8 cellular contexts compared by ENCODE assay signal in the genomic region with DNA sequence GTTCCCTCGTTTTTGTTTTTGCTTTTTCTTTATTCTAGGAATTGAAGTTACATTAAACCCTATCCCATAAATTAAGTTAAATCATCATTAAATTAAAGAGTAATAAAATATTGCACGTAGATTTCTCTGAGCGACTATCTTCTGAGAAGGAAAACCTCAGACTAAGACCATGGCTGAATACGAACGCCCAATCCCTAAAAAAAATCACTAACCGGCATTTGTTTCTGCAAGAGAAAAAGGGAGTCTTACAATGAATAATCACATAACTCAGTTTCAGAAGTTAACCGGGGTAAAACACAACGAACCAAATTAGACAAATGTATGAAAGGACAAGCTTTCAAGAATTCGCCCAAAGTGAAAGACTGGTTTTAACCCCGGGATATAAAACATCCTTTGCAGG. TPM values are rescaled to one million over a fixed set of nuclear protein-coding genes. Genes with fewer than 3 reads are reported as not detected.
DNase-seq lines count a peak whose midpoint lies in the region; ATAC-seq and TF ChIP-seq lines count a peak whose summit lies in the region.

No MANE protein-coding gene starts in this region.

- POLR2A ChIA-PET in T-cell (lab: Charles Lee): no interaction called here

- no peak for TF ChIP-seq CTCF in suprapubic skin (IDR thresholded peaks at IDR 0.05)

- peak overlapping the region; percentile 83 for H3K4me3 Mint-ChIP-seq in activated CD8-positive, alpha-beta memory T cell treated with anti-CD3 and anti-CD28 coated beads, Interleukin-2, amount 10 ng/mL, durations not matched to agents 7 days and 5 days
- peak overlapping the region; percentile 89 to 95 (median 92) for H3K4me3 Mint-ChIP-seq in T-cell

- H3K36me3 ChIP-seq in iPS DF 6.9 (ENCODE audit: control insufficient read depth, insufficient read depth, low read length) (no peaks in the 10 kb centered on the region), suprapubic skin (no peaks in the 10 kb centered on the region)

- TF ChIP-seq POLR2A in suprapubic skin (IDR thresholded peaks at IDR 0.05): no peak

- CTCF ChIA-PET in activated CD8-positive, alpha-beta memory T cell treated with anti-CD3 and anti-CD28 coated beads, Interleukin-2, amount 10 ng/mL, durations not matched to agents 7 days and 5 days (lab: Charles Lee): interaction anchor here (0.6 to 4.0 kb wide), 2 partner anchors 36 to 92 kb away, joined by 3 to 14 read pairs; no protein-coding TSS in a partner anchor
- CTCF ChIA-PET in T-cell (lab: Charles Lee): no interaction called here

- no peak for TF ChIP-seq EP300 in suprapubic skin (IDR thresholded peaks at IDR 0.05)

- peaks cover 2% of the 10 kb centered on the region; the same call in 1 of the 2 replicates for H3K4me1 ChIP-seq in iPS DF 6.9 (ENCODE audit: control insufficient read depth, insufficient read depth, low read length)
- peaks cover 41% of the 10 kb centered on the region for H3K4me1 ChIP-seq in suprapubic skin

- no peak for ATAC-seq in activated CD8-positive, alpha-beta memory T cell treated with anti-CD3 and anti-CD28 coated beads, Interleukin-2, amount 10 ng/mL, durations not matched to agents 7 days and 5 days
- ATAC-seq in T-cell (replicated peaks in 1 of 4) (no peak), GM21723 (IDR thresholded peaks at IDR 0.05; ENCODE audit: unreplicated experiment) (no peak), HG03571 (IDR thresholded peaks at IDR 0.05; ENCODE audit: unreplicated experiment) (no peak)

- no peak overlapping the region for H3K27ac Mint-ChIP-seq in activated CD8-positive, alpha-beta memory T cell treated with anti-CD3 and anti-CD28 coated beads, Interleukin-2, amount 10 ng/mL, durations not matched to agents 7 days and 5 days
- no peak overlapping the region for H3K27ac Mint-ChIP-seq in T-cell

- no peaks in the 10 kb centered on the region for H3K27me3 ChIP-seq in iPS DF 6.9 (ENCODE audit: control insufficient read depth, insufficient read depth, low read length)
- H3K27me3 ChIP-seq in suprapubic skin: peaks cover 39% of the 10 kb centered on the region

- WGBS in iPS DF 6.9 (ENCODE audit: insufficient coverage, insufficient read length): no CpG with 5 or more reads among the region's 10 CpGs
- 9% methylated on average over 10 of the region's 10 CpGs for WGBS in suprapubic skin

- no peak for DNase-seq in activated CD8-positive, alpha-beta memory T cell treated with anti-CD3 and anti-CD28 coated beads, Interleukin-2, amount 10 ng/mL, durations not matched to agents 7 days and 5 days
- no peak for DNase-seq in activated CD8-positive, alpha-beta memory T cell treated with anti-CD3 and anti-CD28 coated beads, Interleukin-2, amount 50 U/mL, for 48 hours
- DNase-seq in T-cell (no peak), iPS DF 6.9 (ENCODE audit: low read depth, low spot score) (no peak), suprapubic skin (ENCODE audit: low spot score in 2 of 2) (no peak)
- DNase-seq in stimulated activated naive CD4-positive, alpha-beta T cell treated with Interleukin-2 at 50 U/mL for 16 hours (lab: John Stamatoyannopoulos, UW): no peak

- H3K27me3 Mint-ChIP-seq in activated CD8-positive, alpha-beta memory T cell treated with anti-CD3 and anti-CD28 coated beads, Interleukin-2, amount 10 ng/mL, durations not matched to agents 7 days and 5 days: peaks cover 46% of the 10 kb centered on the region
- peaks cover 40 to 41% of the 10 kb centered on the region in 2 donors for H3K27me3 Mint-ChIP-seq in T-cell

- no peak overlapping the region for H3K27ac ChIP-seq in iPS DF 6.9 (ENCODE audit: low read length)
- peak overlapping the region; percentile 92 for H3K27ac ChIP-seq in suprapubic skin

- no peaks in the 10 kb centered on the region for H3K9me3 ChIP-seq in iPS DF 6.9 (ENCODE audit: control insufficient read depth, insufficient read depth, low read length)
- H3K9me3 ChIP-seq in suprapubic skin: no peaks in the 10 kb centered on the region

- H3K4me3 ChIP-seq in iPS DF 6.9 (ENCODE audit: low read length): peak overlapping the region; percentile 19; the same call in 1 of the 2 replicates
- H3K4me3 ChIP-seq in suprapubic skin: peak overlapping the region; percentile 79

- H3K36me3 Mint-ChIP-seq in activated CD8-positive, alpha-beta memory T cell treated with anti-CD3 and anti-CD28 coated beads, Interleukin-2, amount 10 ng/mL, durations not matched to agents 7 days and 5 days: no peaks in the 10 kb centered on the region
- H3K36me3 Mint-ChIP-seq in T-cell: no peaks in the 10 kb centered on the region

- peaks cover 23% of the 10 kb centered on the region for H3K4me1 Mint-ChIP-seq in activated CD8-positive, alpha-beta memory T cell treated with anti-CD3 and anti-CD28 coated beads, Interleukin-2, amount 10 ng/mL, durations not matched to agents 7 days and 5 days
- H3K4me1 Mint-ChIP-seq in T-cell: peaks cover 26 to 38% (median 29%) of the 10 kb centered on the region in 3 donors

- no peaks in the 10 kb centered on the region for H3K9me3 Mint-ChIP-seq in activated CD8-positive, alpha-beta memory T cell treated with anti-CD3 and anti-CD28 coated beads, Interleukin-2, amount 10 ng/mL, durations not matched to agents 7 days and 5 days (ENCODE audit: low read depth)
- H3K9me3 Mint-ChIP-seq in T-cell: no peaks in the 10 kb centered on the region

RNA-seq across cellular contexts. Expression of a gene that starts 1.3 kb away (rescaled TPM):
- 1 to 10 TPM; 6.7 to 9.6 TPM for total RNA-seq in activated CD8-positive, alpha-beta memory T cell treated with anti-CD3 and anti-CD28 coated beads, Interleukin-2, amount 10 ng/mL, durations not matched to agents 7 days and 5 days
- total RNA-seq in T-cell (1 to 10 TPM in 3 of 5 donors, under 1 TPM in 2; 0.65 to 2.3 (median 1.1) TPM), suprapubic skin (10 to 100 TPM in 2 of 4 donors, 1 to 10 TPM in 2; 6.1 to 16.5 (median 11.2) TPM)

RNA-seq across cellular contexts. Expression of a gene that starts 43.8 kb away (rescaled TPM):
- total RNA-seq in activated CD8-positive, alpha-beta memory T cell treated with anti-CD3 and anti-CD28 coated beads, Interleukin-2, amount 10 ng/mL, durations not matched to agents 7 days and 5 days: not detected
- under 1 TPM in 2 of 5 donors, not detected in 3; 0.53 to 0.54 TPM for total RNA-seq in T-cell
- total RNA-seq in suprapubic skin: 1 to 10 TPM; 2.1 to 7.8 (median 3.3) TPM

RNA-seq across cellular contexts. Expression of a gene that starts 45.2 kb away (rescaled TPM):
- not detected for total RNA-seq in activated CD8-positive, alpha-beta memory T cell treated with anti-CD3 and anti-CD28 coated beads, Interleukin-2, amount 10 ng/mL, durations not matched to agents 7 days and 5 days
- not detected for total RNA-seq in T-cell
- not detected for total RNA-seq in suprapubic skin
